In the genomic region with DNA sequence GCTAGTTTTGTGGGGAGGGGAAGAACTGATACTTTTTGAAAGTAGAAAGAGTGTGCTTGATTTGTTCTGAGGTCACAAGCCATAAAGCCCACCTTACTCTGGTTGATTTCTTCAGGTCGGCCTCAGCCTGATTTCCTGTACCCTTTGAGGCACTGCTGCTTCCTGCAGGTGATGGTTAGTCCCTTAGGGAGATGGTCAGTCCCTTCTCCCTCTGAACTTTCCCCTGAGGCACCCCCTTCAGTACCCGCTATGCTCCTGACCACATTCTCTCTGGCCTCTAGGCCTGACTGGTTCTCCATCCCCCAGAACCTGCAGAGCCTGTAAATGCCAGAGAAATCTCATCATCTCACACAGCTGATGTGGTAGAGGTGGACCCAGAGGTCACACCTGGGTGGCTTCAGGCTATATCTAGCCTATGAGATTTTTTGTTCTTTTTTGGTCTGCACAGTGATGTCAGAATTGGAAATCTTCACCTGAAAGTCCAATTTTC, we compare ENCODE assay signal across 1 cellular context.
TF ChIP-seq lines count a peak whose summit lies in the region.

No MANE protein-coding gene starts in this region.

TF ChIP-seq in IMR-90, 13 proteins besides CTCF, POLR2A, EP300 and RAD21 (continued from another document):
- TF ChIP-seq, protein P1, sequence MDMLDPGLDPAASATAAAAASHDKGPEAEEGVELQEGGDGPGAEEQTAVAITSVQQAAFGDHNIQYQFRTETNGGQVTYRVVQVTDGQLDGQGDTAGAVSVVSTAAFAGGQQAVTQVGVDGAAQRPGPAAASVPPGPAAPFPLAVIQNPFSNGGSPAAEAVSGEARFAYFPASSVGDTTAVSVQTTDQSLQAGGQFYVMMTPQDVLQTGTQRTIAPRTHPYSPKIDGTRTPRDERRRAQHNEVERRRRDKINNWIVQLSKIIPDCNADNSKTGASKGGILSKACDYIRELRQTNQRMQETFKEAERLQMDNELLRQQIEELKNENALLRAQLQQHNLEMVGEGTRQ (IDR thresholded peaks at IDR 0.05; ENCODE audit: low read depth, low read length), result no peak
- no peak for TF ChIP-seq SMC3 (IDR thresholded peaks at IDR 0.05; ENCODE audit: low read depth, low read length)
- TF ChIP-seq CHD1 (IDR thresholded peaks at IDR 0.05; ENCODE audit: low read depth, low read length), result no peak
- no peak for TF ChIP-seq MXI1 (IDR thresholded peaks at IDR 0.05; ENCODE audit: borderline replicate concordance, low read depth, low read length)
- no peak for TF ChIP-seq NFE2L2 (IDR thresholded peaks at IDR 0.05; ENCODE audit: low read depth, low read length)
- no peak for TF ChIP-seq RCOR1 (IDR thresholded peaks at IDR 0.05; ENCODE audit: insufficient replicate concordance, low read length)
- no peak for TF ChIP-seq FOS (IDR thresholded peaks at IDR 0.05; ENCODE audit: low read depth, low read length)
